ENCODE assay signal across 17 cellular contexts in genomic region chr1:232472485-232473041, GRCh38.
A peak's percentile ranks its signal among the peaks of the same experiment; 100 is the strongest.
DNase-seq lines count a peak whose midpoint lies in the region; ATAC-seq and TF ChIP-seq lines count a peak whose summit lies in the region.
"Had no signal": no experiment of that assay in that cellular context is flagged by ENCODE, and none has a peak within 500 bp of the region (broad histone marks: within the 10 kb centered on the region; RNA-seq: fewer than 3 reads in every experiment).

No MANE protein-coding gene starts in this region.

- H3K27ac ChIP-seq in HUES64 (ENCODE audit: low read depth, low read length) (peak overlapping the region; percentile 85), caudate nucleus (ENCODE audit: low read depth, low read length) (peak overlapping the region; percentile 24), left lung (peak overlapping the region in 1 of 2 donors; percentile 8)
- H3K27ac ChIP-seq: ovary had no signal

- H3K27me3 ChIP-seq in HUES64 (ENCODE audit: insufficient read depth, low read length) (peaks cover 27% of the 10 kb centered on the region), left lung (no peaks in the 10 kb centered on the region)
- H3K27me3 ChIP-seq: ovary had no signal

- peaks cover 40% of the 10 kb centered on the region for H3K4me1 ChIP-seq in HUES64 (ENCODE audit: insufficient read depth, low read length)
- no peaks in the 10 kb centered on the region for H3K4me1 ChIP-seq in left lung

- H3K36me3 ChIP-seq in HUES64 (ENCODE audit: insufficient read depth, low read length): peaks cover 11% of the 10 kb centered on the region; the same call in 1 of the 2 replicates
- H3K36me3 ChIP-seq in left lung: peaks cover 0 to 20% of the 10 kb centered on the region in 2 donors
- H3K36me3 ChIP-seq: ovary had no signal

- DNase-seq in AG10803 (ENCODE audit: low read depth): peak; percentile 65
- DNase-seq in caudate nucleus (lab: John Stamatoyannopoulos, UW): no peak
- DNase-seq in left lung: no peak
- DNase-seq in glomerular visceral epithelial cell (ENCODE audit: extremely low spot score): no peak
- no peak for DNase-seq in activated CD4-positive, CD25-positive, alpha-beta regulatory T cell (lab: John Stamatoyannopoulos, UW)
- no peak for DNase-seq in stimulated activated naive CD8-positive, alpha-beta T cell treated with anti-CD3 and anti-CD28 coated beads, Interleukin-15, Interleukin-2, amounts not matched to agents 100 U/mL and 50 U/mL, for 24 hours
- DNase-seq: activated CD4-positive, alpha-beta T cell treated with anti-CD3 and anti-CD28 coated beads, Interleukin-2, amount 50 U/mL, for 48 hours; AML-193; cerebellar nuclear complex; DMS79; MM.1S; OCI-M1; stimulated activated naive CD4-positive, alpha-beta T cell; T-helper 17 cell had no signal

- H3K9me3 ChIP-seq in HUES64 (ENCODE audit: insufficient read depth, low read depth, low read length) (no peaks in the 10 kb centered on the region), left lung (no peaks in the 10 kb centered on the region)
- H3K9me3 ChIP-seq: ovary had no signal

- 43% methylated on average over 3 of the region's 3 CpGs for WGBS in HUES64

- intact Hi-C loops in left lung (cut with DNase I): no loop called here

- peak; percentile 30 for ATAC-seq in left lung
- ATAC-seq in HG03439 (IDR thresholded peaks at IDR 0.05; ENCODE audit: unreplicated experiment): no peak
- ATAC-seq in stimulated activated naive CD8-positive, alpha-beta T cell treated with anti-CD3 and anti-CD28 coated beads, Interleukin-15, Interleukin-2, amounts not matched to agents 100 U/mL and 50 U/mL, for 24 hours: no peak
- ATAC-seq: T-helper 17 cell had no signal

- no peak overlapping the region for H3K4me3 ChIP-seq in AG10803 (ENCODE audit: low read length)
- H3K4me3 ChIP-seq in HUES64 (ENCODE audit: low read length): no peak overlapping the region
- no peak overlapping the region for H3K4me3 ChIP-seq in left lung
- H3K4me3 ChIP-seq: ovary had no signal

- TF ChIP-seq CTCF in AG10803 (conservative IDR thresholded peaks at IDR 0.05; ENCODE audit: low read length) (no peak), left lung (IDR thresholded peaks at IDR 0.05) (no peak)

- no peak overlapping the region; the same call in 1 of the 2 replicates for H3K9ac ChIP-seq in HUES64 (ENCODE audit: low read depth, low read length)
